In the genomic region with DNA sequence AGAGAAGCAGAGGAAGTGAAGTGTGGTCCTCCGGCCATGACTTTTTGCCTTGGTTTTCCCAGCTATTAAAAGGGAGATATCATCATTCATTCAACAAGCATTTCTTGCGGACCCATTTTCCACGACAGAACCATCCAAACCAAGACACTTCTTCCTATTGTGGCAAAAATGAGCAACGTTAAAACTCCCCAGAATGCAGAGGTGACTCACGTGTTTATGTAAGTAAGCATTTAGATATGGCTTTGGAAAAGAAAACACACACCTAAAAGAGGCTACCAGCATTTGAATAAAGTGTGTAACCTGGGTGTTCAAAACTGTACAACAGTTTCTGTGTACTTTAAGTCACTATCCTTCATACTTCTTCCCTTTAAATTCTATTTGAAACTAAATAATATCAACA, we compare ENCODE assay signal across 14 cellular contexts.
A peak's percentile ranks its signal among the peaks of the same experiment; 100 is the strongest.
DNase-seq lines count a peak whose midpoint lies in the region; ATAC-seq and TF ChIP-seq lines count a peak whose summit lies in the region.
"Had no signal": no experiment of that assay in that cellular context is flagged by ENCODE, and none has a peak within 500 bp of the region (broad histone marks: within the 10 kb centered on the region; RNA-seq: fewer than 3 reads in every experiment).

No MANE protein-coding gene starts in this region.

- no peaks in the 10 kb centered on the region for H3K36me3 Mint-ChIP-seq in mesothelial cell of epicardium
- H3K36me3 Mint-ChIP-seq: CD4-positive, alpha-beta memory T cell had no signal

- H3K4me3 Mint-ChIP-seq in mesothelial cell of epicardium: no peak overlapping the region
- H3K4me3 Mint-ChIP-seq: B cell; CD4-positive, alpha-beta memory T cell had no signal

- no peak for ATAC-seq in HG03139 (IDR thresholded peaks at IDR 0.05; ENCODE audit: unreplicated experiment)

- H3K4me3 ChIP-seq in fibroblast of mammary gland (ENCODE audit: control insufficient read depth, low read depth, low read length): no peak overlapping the region
- H3K4me3 ChIP-seq: HAP-1 had no signal

- no peak overlapping the region for H3K27ac Mint-ChIP-seq in mesothelial cell of epicardium
- H3K27ac Mint-ChIP-seq: B cell; CD4-positive, alpha-beta memory T cell had no signal

- DNase-seq in HCEC 1CT (peak; percentile 31), amniotic epithelial cell (ENCODE audit: low read depth) (peak; percentile 12), fibroblast of mammary gland (ENCODE audit: low read depth) (peak; percentile 22), islet precursor cell (no peak), dermis blood vessel endothelial cell (no peak), mesothelial cell of epicardium (ENCODE audit: low spot score in 2 of 2, unreplicated experiment in 2 of 2) (no peak)
- DNase-seq: CD4-positive, alpha-beta memory T cell; COR-L47; DMS153; DMS79 treated with DMSO at 0.1 percent for 48 hours; GF-D8 had no signal

- H3K27me3 Mint-ChIP-seq in mesothelial cell of epicardium (ENCODE audit: low read depth): peaks cover 4% of the 10 kb centered on the region

- no peak for TF ChIP-seq CTCF in fibroblast of mammary gland (conservative IDR thresholded peaks at IDR 0.05; ENCODE audit: control insufficient read depth, insufficient read depth, low read depth, low read length)
- TF ChIP-seq CTCF in mesothelial cell of epicardium (IDR thresholded peaks at IDR 0.05; ENCODE audit: unreplicated experiment): no peak

- no peaks in the 10 kb centered on the region for H3K9me3 Mint-ChIP-seq in mesothelial cell of epicardium
- H3K9me3 Mint-ChIP-seq: CD4-positive, alpha-beta memory T cell had no signal

- H3K4me1 Mint-ChIP-seq in mesothelial cell of epicardium: peaks cover 21% of the 10 kb centered on the region
- H3K4me1 Mint-ChIP-seq: B cell; CD4-positive, alpha-beta memory T cell had no signal

Comparison
In these comparisons a context has a peak if more than half of its experiments do, and no peak if none do; other contexts are left out.
1. DNase-seq: peak in HCEC 1CT (single experiment), amniotic epithelial cell (single experiment) and fibroblast of mammary gland (single experiment); none in islet precursor cell (single experiment), dermis blood vessel endothelial cell (single experiment) and mesothelial cell of epicardium (0 of 2).